In genomic region chr22:40560551-40560950, GRCh38 we compare ENCODE assay signal across 12 cellular contexts.
DNase-seq lines count a peak whose midpoint lies in the region; ATAC-seq and TF ChIP-seq lines count a peak whose summit lies in the region.
"Had no signal": no experiment of that assay in that cellular context is flagged by ENCODE, and none has a peak within 500 bp of the region (broad histone marks: within the 10 kb centered on the region; RNA-seq: fewer than 3 reads in every experiment).

No MANE protein-coding gene starts in this region.

- H3K56ac ChIP-seq in IMR-90 (ENCODE audit: extremely low read depth, insufficient read depth, low read length): no peak overlapping the region

- no peak overlapping the region for H4K8ac ChIP-seq in IMR-90 (ENCODE audit: low read depth in 2 of 2, low read length in 2 of 2)

- H3K36me3 ChIP-seq in IMR-90 (ENCODE audit: control insufficient read depth, insufficient read depth, low read length) (0 out of 2 replicates have a peak, but pooled peaks cover 3% of the 10 kb centered on the region), GM23338 (ENCODE audit: insufficient read depth) (no peaks in the 10 kb centered on the region)
- H3K36me3 ChIP-seq: tibial nerve had no signal

- H3K9me1 ChIP-seq in IMR-90 (ENCODE audit: insufficient read depth, low read length): peaks cover 15% of the 10 kb centered on the region

- H3K79me1 ChIP-seq in IMR-90 (ENCODE audit: low read depth in 1 of 2, low read length in 2 of 2): peaks cover 20 to 67% of the 10 kb centered on the region in 2 experiments

- H3K4me3 Mint-ChIP-seq in GM23338: no peak overlapping the region
- no peak overlapping the region for H3K4me3 Mint-ChIP-seq in effector memory CD8-positive, alpha-beta T cell

- H3K27me3 ChIP-seq in IMR-90 (ENCODE audit: control insufficient read depth, insufficient read depth, low read length) (no peaks in the 10 kb centered on the region), GM23338 (ENCODE audit: insufficient read depth) (no peaks in the 10 kb centered on the region)
- H3K27me3 ChIP-seq: tibial nerve had no signal

- no peak overlapping the region for H3K18ac ChIP-seq in IMR-90 (ENCODE audit: low read depth, low read length)

- no TSS peak for BruUV-seq in IMR-90 (replicated peaks; lab: Mats Ljungman, UMichigan)

- H3K4me1 ChIP-seq in IMR-90 (ENCODE audit: control insufficient read depth, insufficient read depth, low read length): peaks cover 2% of the 10 kb centered on the region; the same call in 1 of the 2 replicates
- H3K4me1 ChIP-seq in GM23338 (ENCODE audit: insufficient read depth): peaks cover 21% of the 10 kb centered on the region

- TF ChIP-seq RAD21 in IMR-90 (IDR thresholded peaks at IDR 0.05; ENCODE audit: low read length): no peak

- H3K9me3 ChIP-seq in IMR-90 (ENCODE audit: control insufficient read depth, insufficient read depth, low read length): no peaks in the 10 kb centered on the region
- H3K9me3 ChIP-seq: tibial nerve had no signal

- H3K9me3 Mint-ChIP-seq in GM23338: no peaks in the 10 kb centered on the region
- no peaks in the 10 kb centered on the region for H3K9me3 Mint-ChIP-seq in effector memory CD8-positive, alpha-beta T cell

- DNase-seq in DMS 273 (lab: John Stamatoyannopoulos, UW; ENCODE audit: unreplicated experiment): peak; percentile 92
- peak; percentile 65 for DNase-seq in IMR-90
- peak; percentile 38 for DNase-seq in astrocyte of the hippocampus (ENCODE audit: low read depth, low spot score)
- DNase-seq in lung microvascular endothelial cell (ENCODE audit: low read depth in 2 of 2): peak; percentile 41 to 89
- DNase-seq in NCI-H1048 (lab: John Stamatoyannopoulos, UW): no peak
- no peak for DNase-seq in iPS-NIHi11 (ENCODE audit: low spot score)
- DNase-seq in GM23338 (ENCODE audit: low spot score): no peak
- no peak for DNase-seq in effector memory CD8-positive, alpha-beta T cell
- DNase-seq: NCI-H1930, retina, T-helper 9 cell had no signal

- in situ Hi-C loops in IMR-90 (cut with MboI; ENCODE audit: low sequenced_read_pairs): no loop called here

- H3K36me3 Mint-ChIP-seq in GM23338 (ENCODE audit: low read depth): no peaks in the 10 kb centered on the region; the same call in 2 of the 3 replicates
- peaks cover 7% of the 10 kb centered on the region for H3K36me3 Mint-ChIP-seq in effector memory CD8-positive, alpha-beta T cell (ENCODE audit: insufficient read depth)

- H3K4ac ChIP-seq in IMR-90 (ENCODE audit: low read depth, low read length): 0 out of 2 replicates have a peak overlapping the region, but pooled peaks have one; percentile 24

- H3K27ac ChIP-seq in IMR-90 (ENCODE audit: insufficient read depth, low read length) (no peak overlapping the region), GM23338 (ENCODE audit: low read depth) (no peak overlapping the region)
- H3K27ac ChIP-seq: tibial nerve had no signal

- no peak overlapping the region for H2AK9ac ChIP-seq in IMR-90 (replicated peaks; ENCODE audit: low read depth, low read length, poor library complexity)

- POLR2A ChIA-PET in IMR-90 (lab: Charles Lee; ENCODE audit: unreplicated experiment): no interaction called here

- intact Hi-C loops in IMR-90 (cut with micrococcal nuclease): no loop called here

- H4K20me1 ChIP-seq in IMR-90 (ENCODE audit: insufficient read depth, low read length): peaks cover 41% of the 10 kb centered on the region
- no peaks in the 10 kb centered on the region for H4K20me1 ChIP-seq in GM23338 (replicated peaks; ENCODE audit: insufficient read depth)

- H3K14ac ChIP-seq in IMR-90 (replicated peaks; ENCODE audit: low read depth, low read length): peak overlapping the region; percentile 48; the same call in 1 of the 2 replicates

- CTCF ChIA-PET in IMR-90 (lab: Yijun Ruan, JAX): no interaction called here

- TF ChIP-seq POLR2A in IMR-90 (IDR thresholded peaks at IDR 0.05; ENCODE audit: low read depth, low read length): no peak

- peaks cover 46% of the 10 kb centered on the region for H3K79me2 ChIP-seq in GM23338 (replicated peaks; ENCODE audit: insufficient read depth)

- no peak overlapping the region for H4K5ac ChIP-seq in IMR-90 (ENCODE audit: low read depth, low read length)

- TF ChIP-seq CTCF in IMR-90 (conservative IDR thresholded peaks at IDR 0.05; ENCODE audit: low read depth, low read length) (no peak), GM23338 (conservative IDR thresholded peaks at IDR 0.05; ENCODE audit: low read depth in 2 of 2) (no peak)

- no peak overlapping the region for H3K23ac ChIP-seq in IMR-90 (ENCODE audit: low read depth, low read length)

- H2BK20ac ChIP-seq in IMR-90 (ENCODE audit: low read depth, low read length): 0 out of 2 replicates have a peak overlapping the region, but pooled peaks have one; percentile 0

- H2BK15ac ChIP-seq in IMR-90 (ENCODE audit: low read depth, low read length): no peak overlapping the region

- H3K27ac Mint-ChIP-seq in GM23338: no peak overlapping the region
- H3K27ac Mint-ChIP-seq in effector memory CD8-positive, alpha-beta T cell: no peak overlapping the region

- dilution Hi-C loops in IMR-90 (cut with HindIII; ENCODE audit: low sequenced_read_pairs, unreplicated experiment): no loop called here

- H4K91ac ChIP-seq in IMR-90 (ENCODE audit: insufficient read depth, low read depth, low read length): no peak overlapping the region

- peaks cover 17% of the 10 kb centered on the region for H3K4me1 Mint-ChIP-seq in GM23338
- peaks cover 19 to 24% of the 10 kb centered on the region in 2 donors for H3K4me1 Mint-ChIP-seq in effector memory CD8-positive, alpha-beta T cell (ENCODE audit: low read depth in 2 of 2)

- no peak overlapping the region for H3K4me2 ChIP-seq in IMR-90 (ENCODE audit: low read depth, low read length)
- H3K4me2 ChIP-seq in GM23338: no peak overlapping the region

- peak overlapping the region; percentile 21 for H2BK5ac ChIP-seq in IMR-90 (ENCODE audit: low read depth, low read length, poor library complexity, severe bottlenecking)

- no peaks in the 10 kb centered on the region for H3K27me3 Mint-ChIP-seq in GM23338 (ENCODE audit: insufficient read depth, low read depth, poor library complexity)
- H3K27me3 Mint-ChIP-seq in effector memory CD8-positive, alpha-beta T cell: no peaks in the 10 kb centered on the region

- no peak overlapping the region for H3K9ac ChIP-seq in IMR-90 (ENCODE audit: low read depth, low read length)

- no CpG with 5 or more reads among the region's 3 CpGs for WGBS in IMR-90 (ENCODE audit: extremely low coverage in 2 of 2, insufficient read length in 1 of 2), 2 experiments

- H3K9me2 ChIP-seq in GM23338 (ENCODE audit: insufficient read depth): no peaks in the 10 kb centered on the region

- H2AFZ ChIP-seq in IMR-90 (replicated peaks; ENCODE audit: low read length, poor library complexity) (no peak overlapping the region), GM23338 (no peak overlapping the region)

- H3F3A ChIP-seq in GM23338 (replicated peaks; ENCODE audit: low read depth): no peaks in the 10 kb centered on the region

- H3K4me3 ChIP-seq in IMR-90 (ENCODE audit: insufficient read depth, low read depth, low read length) (no peak overlapping the region), GM23338 (no peak overlapping the region)
- H3K4me3 ChIP-seq: tibial nerve had no signal

- H2BK120ac ChIP-seq in IMR-90 (ENCODE audit: low read depth, low read length): 0 out of 2 replicates have a peak overlapping the region, but pooled peaks have one; percentile 5

- H2AK5ac ChIP-seq in IMR-90 (ENCODE audit: low read depth, low read length): peak overlapping the region; percentile 71; the same call in 1 of the 2 replicates

- ATAC-seq in IMR-90 (ENCODE audit: low read depth): peak; percentile 78
- no peak for ATAC-seq in GM23338
- no peak for ATAC-seq in effector memory CD8-positive, alpha-beta T cell (replicated peaks)

TF ChIP-seq in IMR-90, 13 proteins besides CTCF, POLR2A, EP300 and RAD21 (continues in another document):
- TF ChIP-seq SMC3 (IDR thresholded peaks at IDR 0.05; ENCODE audit: low read depth, low read length) (no peak), RCOR1 (IDR thresholded peaks at IDR 0.05; ENCODE audit: insufficient replicate concordance, low read length) (no peak), FOS (IDR thresholded peaks at IDR 0.05; ENCODE audit: low read depth, low read length) (no peak), USF2 (IDR thresholded peaks at IDR 0.05; ENCODE audit: low read depth, low read length) (no peak), RFX5 (IDR thresholded peaks at IDR 0.05; ENCODE audit: low read depth, low read length) (no peak), CHD1 (IDR thresholded peaks at IDR 0.05; ENCODE audit: low read depth, low read length) (no peak), MAZ (IDR thresholded peaks at IDR 0.05; ENCODE audit: borderline replicate concordance, low read depth, low read length) (no peak), MAFK (IDR thresholded peaks at IDR 0.05; ENCODE audit: low read depth, low read length) (no peak), NFE2L2 (IDR thresholded peaks at IDR 0.05; ENCODE audit: low read depth, low read length) (no peak)

TF ChIP-seq in GM23338, 12 proteins besides CTCF, POLR2A, EP300 and RAD21 (continues in another document):
- no peak for TF ChIP-seq EZH2 (IDR thresholded peaks at IDR 0.05; ENCODE audit: low read depth, unreplicated experiment)

Comparison
In these comparisons a context has a peak if more than half of its experiments do, and no peak if none do; other contexts are left out.
1. DNase-seq: peak in DMS 273 (single experiment), IMR-90 (single experiment), astrocyte of the hippocampus (single experiment) and lung microvascular endothelial cell (2 of 2); none in NCI-H1048 (single experiment), iPS-NIHi11 (single experiment), GM23338 (single experiment) and effector memory CD8-positive, alpha-beta T cell (0 of 3).